Comparison of ENCODE assay signal across 18 cellular contexts in genomic region chr3:119759962-119760361, GRCh38. TPM values are rescaled to one million over a fixed set of nuclear protein-coding genes. Genes with fewer than 3 reads are reported as not detected.
DNase-seq lines count a peak whose midpoint lies in the region; ATAC-seq and TF ChIP-seq lines count a peak whose summit lies in the region.
"Had no signal": no experiment of that assay in that cellular context is flagged by ENCODE, and none has a peak within 500 bp of the region (broad histone marks: within the 10 kb centered on the region; RNA-seq: fewer than 3 reads in every experiment).

No MANE protein-coding gene starts in this region.

- no peak overlapping the region for H3K27ac Mint-ChIP-seq in GM23338
- H3K27ac Mint-ChIP-seq: activated CD8-positive, alpha-beta T cell treated with anti-CD3 and anti-CD28 coated beads for 36 hours; brain had no signal

- no peak overlapping the region for H3K27ac ChIP-seq in GM23338 (ENCODE audit: low read depth)

- no peaks in the 10 kb centered on the region for H3F3A ChIP-seq in GM23338 (replicated peaks; ENCODE audit: low read depth)

- no peak for TF ChIP-seq CTCF in GM23338 (conservative IDR thresholded peaks at IDR 0.05; ENCODE audit: low read depth in 2 of 2)

- H3K4me3 ChIP-seq in GM23338 = no peak overlapping the region

- H3K9me2 ChIP-seq in GM23338 (ENCODE audit: insufficient read depth) = no peaks in the 10 kb centered on the region

- H4K20me1 ChIP-seq in GM23338 (replicated peaks; ENCODE audit: insufficient read depth) = no peaks in the 10 kb centered on the region

- H2AFZ ChIP-seq in GM23338 = no peak overlapping the region

- H3K36me3 ChIP-seq in GM23338 (ENCODE audit: insufficient read depth) = no peaks in the 10 kb centered on the region

- H3K4me1 Mint-ChIP-seq in GM23338 = no peaks in the 10 kb centered on the region
- H3K4me1 Mint-ChIP-seq: brain had no signal

- H3K4me1 ChIP-seq in GM23338 (ENCODE audit: insufficient read depth) = no peaks in the 10 kb centered on the region

- H3K4me3 Mint-ChIP-seq in GM23338 = no peak overlapping the region
- H3K4me3 Mint-ChIP-seq: activated CD8-positive, alpha-beta T cell treated with anti-CD3 and anti-CD28 coated beads for 36 hours; brain had no signal

- no peaks in the 10 kb centered on the region for H3K27me3 ChIP-seq in GM23338 (ENCODE audit: insufficient read depth)

- ATAC-seq in GM18909 (IDR thresholded peaks at IDR 0.05; ENCODE audit: poor library complexity, unreplicated experiment) (peak; percentile 90), GM21576 (IDR thresholded peaks at IDR 0.05; ENCODE audit: unreplicated experiment) (peak; percentile 79), HG03025 (IDR thresholded peaks at IDR 0.05; ENCODE audit: low FRiP score, unreplicated experiment) (peak; percentile 64), HG03571 (IDR thresholded peaks at IDR 0.05; ENCODE audit: unreplicated experiment) (peak; percentile 76), GM23338 (no peak)
- ATAC-seq: activated CD8-positive, alpha-beta T cell treated with anti-CD3 and anti-CD28 coated beads for 36 hours had no signal

- no peaks in the 10 kb centered on the region for H3K9me3 Mint-ChIP-seq in GM23338

- no peaks in the 10 kb centered on the region for H3K79me2 ChIP-seq in GM23338 (replicated peaks; ENCODE audit: insufficient read depth)

- DNase-seq in GM23338 (ENCODE audit: low spot score) (no peak), RPMI8226 (no peak), HuH-7 (ENCODE audit: low spot score) (no peak), retina (no peak)
- DNase-seq: activated CD8-positive, alpha-beta T cell treated with anti-CD3 and anti-CD28 coated beads for 36 hours; activated effector memory CD4-positive, alpha-beta T cell treated with Interleukin-2 at 50 U/mL for 16 hours; DMS79 treated with DMSO at 0.1 percent for 48 hours; KBM-7; NCI-H1694; NCI-H524; occipital lobe; SIG-M5 had no signal

- H3K27me3 Mint-ChIP-seq in GM23338 (ENCODE audit: insufficient read depth, low read depth, poor library complexity) = no peaks in the 10 kb centered on the region

- no peak overlapping the region for H3K4me2 ChIP-seq in GM23338

- H3K36me3 Mint-ChIP-seq in GM23338 (ENCODE audit: low read depth) = no peaks in the 10 kb centered on the region

TF ChIP-seq in GM23338, 12 proteins besides CTCF, POLR2A, EP300 and RAD21:
- TF ChIP-seq EZH2 (IDR thresholded peaks at IDR 0.05; ENCODE audit: low read depth, unreplicated experiment) = no peak

RNA-seq across cellular contexts. Expression of gene NR1I2, which starts 21.9 kb away (rescaled TPM):
- total RNA-seq in GM23338 (2014; rRNA removed; shearing (Covaris generic)) = 3.9 and 4.4 TPM in 2 replicates
- polyA plus RNA-seq in GM23338 (2016; fragmentation: Nextera tagmentation; extraction: Ambion mirVana) = 0.89 and 1.4 TPM in 2 replicates
- polyA plus RNA-seq: BJ had no signal

RNA-seq across cellular contexts. Expression of gene CFAP91, which starts 57.1 kb away (rescaled TPM):
- total RNA-seq in GM23338 (2014; rRNA removed; shearing (Covaris generic)) = 3.7 and 4.9 TPM in 2 replicates
- 2.3 and 2.4 TPM in 2 replicates for polyA plus RNA-seq in GM23338 (2016; fragmentation: Nextera tagmentation; extraction: Ambion mirVana)
- total RNA-seq: activated CD8-positive, alpha-beta T cell treated with anti-CD3 and anti-CD28 coated beads for 36 hours had no signal
